In genomic region chr1:13703558-13704485, GRCh38 we compare ENCODE assay signal across 13 cellular contexts. TPM values are rescaled to one million over a fixed set of nuclear protein-coding genes. Genes with fewer than 3 reads are reported as not detected.
DNase-seq lines count a peak whose midpoint lies in the region; ATAC-seq and TF ChIP-seq lines count a peak whose summit lies in the region.
"Had no signal": no experiment of that assay in that cellular context is flagged by ENCODE, and none has a peak within 500 bp of the region (broad histone marks: within the 10 kb centered on the region; RNA-seq: fewer than 3 reads in every experiment).

No MANE protein-coding gene starts in this region.

- H3K27me3 ChIP-seq in OCI-LY1 (ENCODE audit: insufficient read depth, low read length) = no peaks in the 10 kb centered on the region
- H3K27me3 ChIP-seq in testis = no peaks in the 10 kb centered on the region

- H3K4me3 Mint-ChIP-seq in activated T-cell treated with anti-CD3 and anti-CD28 coated beads, Interleukin-2, amount 50 U/mL, for 72 hours = peak overlapping the region; percentile 64 to 100
- H3K4me3 Mint-ChIP-seq in chondrocyte (ENCODE audit: unreplicated experiment) = no peak overlapping the region
- H3K4me3 Mint-ChIP-seq in stimulated activated naive CD8-positive, alpha-beta T cell treated with anti-CD3 and anti-CD28 coated beads, Interleukin-15, amount 100 ng/mL, for 72 hours = peak overlapping the region; percentile 78 to 92

- H3K4me1 Mint-ChIP-seq in activated T-cell treated with anti-CD3 and anti-CD28 coated beads, Interleukin-2, amount 50 U/mL, for 72 hours (ENCODE audit: low read depth) = peaks cover 70% of the 10 kb centered on the region
- H3K4me1 Mint-ChIP-seq in chondrocyte (ENCODE audit: low read depth) = peaks cover 45% of the 10 kb centered on the region
- H3K4me1 Mint-ChIP-seq in stimulated activated naive CD8-positive, alpha-beta T cell treated with anti-CD3 and anti-CD28 coated beads, Interleukin-15, amount 100 ng/mL, for 72 hours = peaks cover 79% of the 10 kb centered on the region

- no peaks in the 10 kb centered on the region for H3K9me2 ChIP-seq in OCI-LY1 (ENCODE audit: low read depth, low read length)

- H3K4me3 ChIP-seq in OCI-LY1 (ENCODE audit: low read depth, low read length, poor library complexity, severe bottlenecking) (peak overlapping the region; percentile 71), testis (no peak overlapping the region)
- H3K4me3 ChIP-seq: K562, smooth muscle cell, thoracic aorta had no signal

- no peak for ATAC-seq in activated T-cell treated with anti-CD3 and anti-CD28 coated beads, Interleukin-2, amount 50 U/mL, for 72 hours (replicated peaks in 1 of 2)
- no peak for ATAC-seq in stimulated activated naive CD8-positive, alpha-beta T cell treated with anti-CD3 and anti-CD28 coated beads, Interleukin-15, amount 100 ng/mL, for 72 hours
- ATAC-seq: K562 had no signal

- no peaks in the 10 kb centered on the region for H3K9me3 ChIP-seq in OCI-LY1 (ENCODE audit: low read length)
- no peaks in the 10 kb centered on the region for H3K9me3 ChIP-seq in testis
- H3K9me3 ChIP-seq: thoracic aorta had no signal

- 0 out of 2 replicates have a peak, but pooled peaks cover 4% of the 10 kb centered on the region for H3F3A ChIP-seq in OCI-LY1 (ENCODE audit: insufficient read depth, low read length)

- intact Hi-C loops in testis (cut with DNase I; ENCODE audit: low total_unique reads) = no loop called here

- H3K36me3 ChIP-seq in OCI-LY1 (ENCODE audit: insufficient read depth, low read length) (peaks cover 9% of the 10 kb centered on the region; the same call in 1 of the 2 replicates), testis (ENCODE audit: low read depth, missing control alignments) (no peaks in the 10 kb centered on the region)
- H3K36me3 ChIP-seq: thoracic aorta had no signal

- peaks cover 12 to 13% of the 10 kb centered on the region in 2 donors for H3K36me3 Mint-ChIP-seq in activated T-cell treated with anti-CD3 and anti-CD28 coated beads, Interleukin-2, amount 50 U/mL, for 72 hours (ENCODE audit: insufficient read depth in 2 of 2)
- H3K36me3 Mint-ChIP-seq in chondrocyte (ENCODE audit: low read depth) = peaks cover 9% of the 10 kb centered on the region

- H4K20me1 ChIP-seq in OCI-LY1 (ENCODE audit: insufficient read depth, low read length) = no peaks in the 10 kb centered on the region

- peaks cover 87% of the 10 kb centered on the region for H3K4me1 ChIP-seq in OCI-LY1 (ENCODE audit: insufficient read depth, low read length, severe bottlenecking)
- peaks cover 36% of the 10 kb centered on the region for H3K4me1 ChIP-seq in testis

- TF ChIP-seq CTCF in OCI-LY1 (IDR thresholded peaks at IDR 0.05; ENCODE audit: low read length) (no peak), chondrocyte (IDR thresholded peaks at IDR 0.05) (peak; percentile 40), testis (IDR thresholded peaks at IDR 0.05) (no peak)

- no peak for TF ChIP-seq POLR2A in testis (IDR thresholded peaks at IDR 0.05)

- peak overlapping the region; percentile 100 for H3K27ac Mint-ChIP-seq in activated T-cell treated with anti-CD3 and anti-CD28 coated beads, Interleukin-2, amount 50 U/mL, for 72 hours
- no peak overlapping the region for H3K27ac Mint-ChIP-seq in chondrocyte (ENCODE audit: unreplicated experiment)
- peak overlapping the region; percentile 97 to 99 for H3K27ac Mint-ChIP-seq in stimulated activated naive CD8-positive, alpha-beta T cell treated with anti-CD3 and anti-CD28 coated beads, Interleukin-15, amount 100 ng/mL, for 72 hours

- H3K27ac ChIP-seq in OCI-LY1 (ENCODE audit: low read depth, low read length, poor library complexity, severe bottlenecking) (peak overlapping the region; percentile 96), testis (no peak overlapping the region)
- H3K27ac ChIP-seq: thoracic aorta had no signal

- no peak for DNase-seq in activated T-cell treated with anti-CD3 and anti-CD28 coated beads, Interleukin-2, amount 50 U/mL, for 72 hours
- DNase-seq in activated T-cell treated with anti-CD3 and anti-CD28 coated beads, Interleukin-2, amount 50 U/mL, for 48 hours = no peak
- DNase-seq in chondrocyte (ENCODE audit: low spot score) (no peak), NCI-H187 (lab: John Stamatoyannopoulos, UW) (no peak), testis (no peak), middle frontal gyrus (ENCODE audit: extremely low spot score, low spot score) (no peak)
- no peak for DNase-seq in stimulated activated naive CD8-positive, alpha-beta T cell treated with anti-CD3 and anti-CD28 coated beads, Interleukin-15, amount 100 ng/mL, for 72 hours
- DNase-seq: DMS53, NCI-H2081 had no signal

- WGBS in testis, 2 donors = 84 to 88% methylated on average over 9 of the region's 9 CpGs

- no peak overlapping the region for H2AFZ ChIP-seq in OCI-LY1 (ENCODE audit: low read length)

- peaks cover 60% of the 10 kb centered on the region for H3K79me2 ChIP-seq in OCI-LY1 (ENCODE audit: insufficient read depth, low read length)

- peak overlapping the region; percentile 52 for H3K9ac ChIP-seq in OCI-LY1 (ENCODE audit: low read length)

- H3K9me3 Mint-ChIP-seq in activated T-cell treated with anti-CD3 and anti-CD28 coated beads, Interleukin-2, amount 50 U/mL, for 72 hours = peaks cover 3 to 4% of the 10 kb centered on the region in 2 donors
- H3K9me3 Mint-ChIP-seq in chondrocyte (ENCODE audit: low read depth) = peaks cover 5% of the 10 kb centered on the region
- peaks cover 5 to 7% of the 10 kb centered on the region in 2 donors for H3K9me3 Mint-ChIP-seq in stimulated activated naive CD8-positive, alpha-beta T cell treated with anti-CD3 and anti-CD28 coated beads, Interleukin-15, amount 100 ng/mL, for 72 hours

- no peaks in the 10 kb centered on the region for H3K27me3 Mint-ChIP-seq in activated T-cell treated with anti-CD3 and anti-CD28 coated beads, Interleukin-2, amount 50 U/mL, for 72 hours (ENCODE audit: low read depth)
- H3K27me3 Mint-ChIP-seq in chondrocyte (ENCODE audit: low read depth) = no peaks in the 10 kb centered on the region
- H3K27me3 Mint-ChIP-seq in stimulated activated naive CD8-positive, alpha-beta T cell treated with anti-CD3 and anti-CD28 coated beads, Interleukin-15, amount 100 ng/mL, for 72 hours = no peaks in the 10 kb centered on the region

- peak overlapping the region; percentile 84 for H3K4me2 ChIP-seq in OCI-LY1 (ENCODE audit: low read length)
- H3K4me2 ChIP-seq: smooth muscle cell had no signal

RNA-seq across cellular contexts. Expression of gene PRDM2, which starts 3.8 kb away (rescaled TPM):
- 10 to 100 TPM; 61.9 to 65.8 TPM for total RNA-seq in activated T-cell treated with anti-CD3 and anti-CD28 coated beads, Interleukin-2, amount 50 U/mL, for 72 hours
- total RNA-seq in chondrocyte = 35.6 to 46.8 TPM (median 36.8 TPM) in 3 replicates
- 10 to 100 TPM; 55.5 to 75.1 TPM for total RNA-seq in testis
- polyA plus RNA-seq in testis (ENCODE audit: insufficient read depth, low read depth, low replicate concordance) = 43.5 TPM
